26 cellular contexts compared by ENCODE assay signal in genomic region chr17:75231741-75232464, GRCh38.
"Had no signal": no experiment of that assay in that cellular context is flagged by ENCODE, and none has a peak within 500 bp of the region (broad histone marks: within the 10 kb centered on the region; RNA-seq: fewer than 3 reads in every experiment).

No MANE protein-coding gene starts in this region.

- ATAC-seq: activated T-cell treated with anti-CD3 and anti-CD28 coated beads, Interleukin-2, amount 50 U/mL, for 72 hours; K562; T-cell had no signal

- H3K4me3 ChIP-seq: K562, PC-9 had no signal

- H3K27ac ChIP-seq: PC-9 had no signal

- H3K4me1 Mint-ChIP-seq: activated B cell treated with CpG ODN at 0.5 μM for 24 hours; activated CD4-positive, alpha-beta T cell treated with anti-CD3 and anti-CD28 coated beads, Interleukin-2, amount 10 ng/mL, durations not matched to agents 7 days and 5 days; activated naive CD4-positive, alpha-beta T cell treated with anti-CD3 and anti-CD28 coated beads, Interleukin-2, amount 50 U/mL, for 24 hours; brain; T-cell had no signal

- H3K4me2 ChIP-seq: PC-9 had no signal

- H3K4me3 Mint-ChIP-seq: activated B cell treated with CpG ODN at 0.5 μM for 24 hours; activated CD4-positive, alpha-beta memory T cell treated with anti-CD3 and anti-CD28 coated beads for 36 hours; activated CD4-positive, alpha-beta T cell treated with anti-CD3 and anti-CD28 coated beads, Interleukin-2, amount 10 ng/mL, durations not matched to agents 7 days and 5 days; activated naive CD4-positive, alpha-beta T cell treated with anti-CD3 and anti-CD28 coated beads, Interleukin-2, amount 50 U/mL, for 24 hours; activated T-cell treated with anti-CD3 and anti-CD28 coated beads, Interleukin-2, amount 50 U/mL, for 72 hours; brain; T-cell had no signal

- H3K27ac Mint-ChIP-seq: activated B cell treated with CpG ODN at 0.5 μM for 24 hours; activated CD4-positive, alpha-beta memory T cell treated with anti-CD3 and anti-CD28 coated beads for 36 hours; activated CD4-positive, alpha-beta T cell treated with anti-CD3 and anti-CD28 coated beads, Interleukin-2, amount 10 ng/mL, durations not matched to agents 7 days and 5 days; activated T-cell treated with anti-CD3 and anti-CD28 coated beads, Interleukin-2, amount 50 U/mL, for 72 hours; activated T-helper 2 cell treated with anti-CD3 and anti-CD28 coated beads, Interferon-gamma antibody, Interleukin-2, Interleukin-4, amounts not matched to agents 10 μg/mL and 5 μg/mL and 100 μg/mL, durations not matched to agents 14 hours and 24 hours and 36 hours; brain; T-cell had no signal

- FAIRE-seq: astrocyte, K562, TTC549 had no signal

- H2AFZ ChIP-seq: PC-9 had no signal

- H3K27me3 Mint-ChIP-seq: activated B cell treated with CpG ODN at 0.5 μM for 24 hours; activated CD4-positive, alpha-beta memory T cell treated with anti-CD3 and anti-CD28 coated beads for 36 hours; activated CD4-positive, alpha-beta T cell treated with anti-CD3 and anti-CD28 coated beads, Interleukin-2, amount 10 ng/mL, durations not matched to agents 7 days and 5 days; activated naive CD4-positive, alpha-beta T cell treated with anti-CD3 and anti-CD28 coated beads, Interleukin-2, amount 50 U/mL, for 24 hours; brain; T-cell had no signal

- DNase-seq: activated B cell treated with CpG ODN at 0.5 μM for 24 hours; activated CD4-positive, alpha-beta memory T cell treated with anti-CD3 and anti-CD28 coated beads for 36 hours; activated CD4-positive, alpha-beta T cell treated with anti-CD3 and anti-CD28 coated beads for 1 hour; activated CD4-positive, alpha-beta T cell treated with anti-CD3 and anti-CD28 coated beads, Interleukin-2, amount 10 ng/mL, durations not matched to agents 7 days and 5 days; activated CD8-positive, alpha-beta memory T cell treated with anti-CD3 and anti-CD28 coated beads for 24 hours; activated gamma-delta T cell treated with Interleukin-2 at 50 U/mL for 16 hours; activated T-cell treated with anti-CD3 and anti-CD28 coated beads, Interleukin-2, amount 50 U/mL, for 72 hours; amygdala; Karpas-422; MM.1S; NCI-H1105 treated with DMSO at 0.1 percent for 48 hours; NCI-H1436 treated with DMSO at 0.1 percent for 48 hours; NCI-H187; NCI-H2081; NCI-H524; PC-9; SIG-M5; T-cell; T-helper 2 cell; T1000 had no signal

- H3K9me3 Mint-ChIP-seq: activated B cell treated with CpG ODN at 0.5 μM for 24 hours; activated CD4-positive, alpha-beta memory T cell treated with anti-CD3 and anti-CD28 coated beads for 36 hours; activated CD4-positive, alpha-beta T cell treated with anti-CD3 and anti-CD28 coated beads, Interleukin-2, amount 10 ng/mL, durations not matched to agents 7 days and 5 days; activated naive CD4-positive, alpha-beta T cell treated with anti-CD3 and anti-CD28 coated beads, Interleukin-2, amount 50 U/mL, for 24 hours; activated T-cell treated with anti-CD3 and anti-CD28 coated beads, Interleukin-2, amount 50 U/mL, for 72 hours; activated T-helper 2 cell treated with anti-CD3 and anti-CD28 coated beads, Interferon-gamma antibody, Interleukin-2, Interleukin-4, amounts not matched to agents 10 μg/mL and 5 μg/mL and 100 μg/mL, durations not matched to agents 14 hours and 24 hours and 36 hours; brain; T-cell had no signal
